ENCODE assay signal across 18 cellular contexts in genomic region chrX:12115377-12115776, GRCh38. TPM values are rescaled to one million over a fixed set of nuclear protein-coding genes. Genes with fewer than 3 reads are reported as not detected.
DNase-seq lines count a peak whose midpoint lies in the region; ATAC-seq, FAIRE-seq and TF ChIP-seq lines count a peak whose summit lies in the region.
"Had no signal": no experiment of that assay in that cellular context is flagged by ENCODE, and none has a peak within 500 bp of the region (broad histone marks: within the 10 kb centered on the region; RNA-seq: fewer than 3 reads in every experiment).

No MANE protein-coding gene starts in this region.

- H3K36me3 ChIP-seq in DND-41 (ENCODE audit: insufficient read depth, low read length) (no peaks in the 10 kb centered on the region), HEK293 (ENCODE audit: control insufficient read depth in 2 of 2, insufficient read depth in 1 of 2, low read length in 2 of 2) (no peaks in the 10 kb centered on the region), astrocyte (ENCODE audit: insufficient read depth, low read length) (no peaks in the 10 kb centered on the region), hepatocyte (replicated peaks; ENCODE audit: insufficient read depth, low read depth) (no peaks in the 10 kb centered on the region), sigmoid colon (no peaks in the 10 kb centered on the region)

- DNase-seq in DND-41 = no peak
- no peak for DNase-seq in astrocyte (ENCODE audit: low read depth)
- peak; percentile 10 for DNase-seq in kidney tubule cell (ENCODE audit: low spot score)
- DNase-seq in hepatocyte (ENCODE audit: low spot score) = no peak
- no peak for DNase-seq in sigmoid colon
- DNase-seq: activated CD4-positive, CD25-positive, alpha-beta regulatory T cell; activated T-cell treated with anti-CD3 and anti-CD28 coated beads, Interleukin-2, amount 50 U/mL, for 24 hours; anterior cingulate cortex; C1 segment of cervical spinal cord; hippocampal formation; Right ventricle myocardium superior; stimulated activated naive B cell treated with anti-CD40 and anti-IgM and Interleukin-4, amounts not matched to agents 10 μg/mL and 1 μg/mL and 100 μg/mL, for 72 hours had no signal

- no peaks in the 10 kb centered on the region for H3K36me3 Mint-ChIP-seq in astrocyte (ENCODE audit: low read depth, unreplicated experiment)
- H3K36me3 Mint-ChIP-seq: stimulated activated naive B cell treated with anti-CD40 and anti-IgM and Interleukin-4, amounts not matched to agents 10 μg/mL and 1 μg/mL and 100 μg/mL, for 72 hours had no signal

- H3K9me3 ChIP-seq in DND-41 (ENCODE audit: insufficient read depth, low read length, severe bottlenecking) (no peaks in the 10 kb centered on the region), HEK293 (ENCODE audit: control insufficient read depth, insufficient read depth, low read depth, low read length) (no peaks in the 10 kb centered on the region), astrocyte (ENCODE audit: insufficient read depth, low read depth, low read length) (no peaks in the 10 kb centered on the region), hepatocyte (ENCODE audit: low read depth) (peaks cover 4% of the 10 kb centered on the region), sigmoid colon (no peaks in the 10 kb centered on the region)

- intact Hi-C loops in sigmoid colon (cut with DNase I) = no loop called here

- H4K20me1 ChIP-seq in DND-41 (ENCODE audit: insufficient read depth, low read length) (no peaks in the 10 kb centered on the region), astrocyte (ENCODE audit: insufficient read depth, low read length) (no peaks in the 10 kb centered on the region), hepatocyte (ENCODE audit: insufficient read depth, poor library complexity, severe bottlenecking) (no peaks in the 10 kb centered on the region)

- no peaks in the 10 kb centered on the region for H3K9me2 ChIP-seq in hepatocyte (replicated peaks; ENCODE audit: insufficient read depth)

- H3K9me3 Mint-ChIP-seq in astrocyte (ENCODE audit: unreplicated experiment) = no peaks in the 10 kb centered on the region
- H3K9me3 Mint-ChIP-seq: activated T-cell treated with anti-CD3 and anti-CD28 coated beads, Interleukin-2, amount 50 U/mL, for 24 hours; stimulated activated naive B cell treated with anti-CD40 and anti-IgM and Interleukin-4, amounts not matched to agents 10 μg/mL and 1 μg/mL and 100 μg/mL, for 72 hours had no signal

- H3K9ac ChIP-seq in DND-41 (ENCODE audit: low read depth, low read length) (no peak overlapping the region), astrocyte (ENCODE audit: low read length) (no peak overlapping the region)
- H3K9ac ChIP-seq: parathyroid adenoma had no signal

- H3K4me2 ChIP-seq in DND-41 (ENCODE audit: insufficient read depth, low read length) (no peak overlapping the region), astrocyte (ENCODE audit: low read length) (no peak overlapping the region), hepatocyte (no peak overlapping the region)

- no peak for TF ChIP-seq POLR2A in sigmoid colon (IDR thresholded peaks at IDR 0.05)

- H3K79me2 ChIP-seq in DND-41 (ENCODE audit: insufficient read depth, low read length) (no peaks in the 10 kb centered on the region), astrocyte (ENCODE audit: insufficient read depth, low read length) (no peaks in the 10 kb centered on the region), hepatocyte (no peaks in the 10 kb centered on the region)
- H3K79me2 ChIP-seq: parathyroid adenoma had no signal

- ATAC-seq in DND-41 (ENCODE audit: insufficient read depth, low read depth) (no peak), GM18870 (IDR thresholded peaks at IDR 0.05; ENCODE audit: unreplicated experiment) (no peak), GM21786 (IDR thresholded peaks at IDR 0.05; ENCODE audit: unreplicated experiment) (no peak)
- ATAC-seq: stimulated activated naive B cell treated with anti-CD40 and anti-IgM and Interleukin-4, amounts not matched to agents 10 μg/mL and 1 μg/mL and 100 μg/mL, for 72 hours had no signal

- H3K4me1 Mint-ChIP-seq in astrocyte (ENCODE audit: low read depth, unreplicated experiment) = no peaks in the 10 kb centered on the region
- H3K4me1 Mint-ChIP-seq: stimulated activated naive B cell treated with anti-CD40 and anti-IgM and Interleukin-4, amounts not matched to agents 10 μg/mL and 1 μg/mL and 100 μg/mL, for 72 hours had no signal

- no peak for TF ChIP-seq EP300 in sigmoid colon (IDR thresholded peaks at IDR 0.05)

- peak; percentile 16 for TF ChIP-seq CTCF in DND-41 (IDR thresholded peaks at IDR 0.05; ENCODE audit: borderline replicate concordance, extremely low read depth, low read length, poor library complexity, severe bottlenecking)
- peak; percentile 50 for TF ChIP-seq CTCF in HEK293 (tag by site-specific recombination; IDR thresholded peaks at IDR 0.05)
- TF ChIP-seq CTCF in astrocyte (IDR thresholded peaks at IDR 0.05; ENCODE audit: insufficient read depth, low read depth, low read length) = no peak
- no peak for TF ChIP-seq CTCF in hepatocyte (IDR thresholded peaks at IDR 0.05; ENCODE audit: poor library complexity)
- no peak for TF ChIP-seq CTCF in sigmoid colon (IDR thresholded peaks at IDR 0.05)

- no peak overlapping the region for H3K4me3 ChIP-seq in DND-41 (ENCODE audit: low read depth in 1 of 2, low read length in 2 of 2)
- H3K4me3 ChIP-seq in HEK293 (ENCODE audit: low read depth, low read length) = no peak overlapping the region
- H3K4me3 ChIP-seq in astrocyte (ENCODE audit: insufficient read depth, low read depth, low read length) = no peak overlapping the region
- H3K4me3 ChIP-seq in hepatocyte = no peak overlapping the region
- no peak overlapping the region for H3K4me3 ChIP-seq in sigmoid colon

- no peak overlapping the region for H3K4me3 Mint-ChIP-seq in astrocyte (ENCODE audit: unreplicated experiment)
- H3K4me3 Mint-ChIP-seq: activated T-cell treated with anti-CD3 and anti-CD28 coated beads, Interleukin-2, amount 50 U/mL, for 24 hours; stimulated activated naive B cell treated with anti-CD40 and anti-IgM and Interleukin-4, amounts not matched to agents 10 μg/mL and 1 μg/mL and 100 μg/mL, for 72 hours had no signal

- H3K27me3 ChIP-seq in DND-41 (ENCODE audit: insufficient read depth, low read length, poor library complexity) (no peaks in the 10 kb centered on the region), astrocyte (ENCODE audit: insufficient read depth, low read length) (no peaks in the 10 kb centered on the region), hepatocyte (no peaks in the 10 kb centered on the region), sigmoid colon (no peaks in the 10 kb centered on the region)

- no peaks in the 10 kb centered on the region for H3K27me3 Mint-ChIP-seq in astrocyte (ENCODE audit: low read depth, unreplicated experiment)

- FAIRE-seq in astrocyte (lab: Jason Lieb, UNC) = peak; percentile 59
- FAIRE-seq: endometrium had no signal

- CTCF ChIA-PET in HEK293 (lab: Yijun Ruan, JAX) = interaction anchor here (1.2 kb wide), 1 partner anchor 10 kb away, joined by 6 read pairs; no protein-coding TSS in a partner anchor

- H2AFZ ChIP-seq in DND-41 (ENCODE audit: low read depth, low read length) (no peak overlapping the region), astrocyte (ENCODE audit: low read depth, low read length) (no peak overlapping the region), hepatocyte (no peak overlapping the region)
- H2AFZ ChIP-seq: parathyroid adenoma had no signal

- WGBS in hepatocyte (ENCODE audit: low lambda C conversion rate, missing lambda C conversion rate) = 30% methylated on average over 2 of the region's 2 CpGs
- WGBS in sigmoid colon, 2 donors = 28 to 41% methylated on average over 2 of the region's 2 CpGs

- H3K4me1 ChIP-seq in DND-41 (ENCODE audit: insufficient read depth, low read length) = no peaks in the 10 kb centered on the region
- no peaks in the 10 kb centered on the region for H3K4me1 ChIP-seq in HEK293 (ENCODE audit: control insufficient read depth, insufficient read depth, low read length)
- no peaks in the 10 kb centered on the region for H3K4me1 ChIP-seq in astrocyte (ENCODE audit: insufficient read depth, low read length)
- H3K4me1 ChIP-seq in hepatocyte (ENCODE audit: insufficient read depth) = no peaks in the 10 kb centered on the region
- no peaks in the 10 kb centered on the region for H3K4me1 ChIP-seq in sigmoid colon
- H3K4me1 ChIP-seq: parathyroid adenoma had no signal

- no peak overlapping the region for H3K27ac Mint-ChIP-seq in astrocyte (ENCODE audit: unreplicated experiment)
- H3K27ac Mint-ChIP-seq: activated T-cell treated with anti-CD3 and anti-CD28 coated beads, Interleukin-2, amount 50 U/mL, for 24 hours; stimulated activated naive B cell treated with anti-CD40 and anti-IgM and Interleukin-4, amounts not matched to agents 10 μg/mL and 1 μg/mL and 100 μg/mL, for 72 hours had no signal

- POLR2A ChIA-PET in HEK293 (lab: Yijun Ruan, JAX) = no interaction called here

- H3K27ac ChIP-seq in DND-41 (ENCODE audit: low read length) (no peak overlapping the region), HEK293 (ENCODE audit: extremely low read depth, low read depth, low read length) (no peak overlapping the region), astrocyte (ENCODE audit: low read depth, low read length) (no peak overlapping the region), hepatocyte (no peak overlapping the region), sigmoid colon (no peak overlapping the region)
- H3K27ac ChIP-seq: parathyroid adenoma had no signal

TF ChIP-seq in HEK293, 187 proteins besides CTCF, POLR2A, EP300 and RAD21 (continues in another document):
- TF ChIP-seq ZNF560 (tag by site-specific recombination; IDR thresholded peaks at IDR 0.05; ENCODE audit: borderline replicate concordance) (no peak), ELK4 (IDR thresholded peaks at IDR 0.05; ENCODE audit: borderline replicate concordance, low read depth, low read length) (no peak), ZNF341 (tag by site-specific recombination; IDR thresholded peaks at IDR 0.05; ENCODE audit: low read depth) (0 out of 2 replicates have a peak, but pooled peaks have one; percentile 12), ZNF514 (tag by site-specific recombination; IDR thresholded peaks at IDR 0.05) (no peak)

RNA-seq across cellular contexts. Expression of gene FRMPD4, which starts 22.9 kb away (rescaled TPM):
- total RNA-seq in astrocyte (0.19 and 0.54 TPM in 2 replicates), hepatocyte (0.16 and 0.23 TPM in 2 replicates), sigmoid colon (1 to 10 TPM; 1.4 to 5.8 (median 3.9) TPM)
- polyA plus RNA-seq in hepatocyte (not detected in 2 replicates), sigmoid colon (under 1 TPM in 1 of 3 donors, not detected in 2; 0.22 TPM)
- total RNA-seq: mesenteric fat pad had no signal

Comparison
In these comparisons a context has a peak if more than half of its experiments do, and no peak if none do; other contexts are left out.
1. CTCF ChIP-seq: peak in DND-41 (single experiment) and HEK293 (single experiment); none in astrocyte (single experiment), hepatocyte (single experiment) and sigmoid colon (0 of 4).